In the genomic region with DNA sequence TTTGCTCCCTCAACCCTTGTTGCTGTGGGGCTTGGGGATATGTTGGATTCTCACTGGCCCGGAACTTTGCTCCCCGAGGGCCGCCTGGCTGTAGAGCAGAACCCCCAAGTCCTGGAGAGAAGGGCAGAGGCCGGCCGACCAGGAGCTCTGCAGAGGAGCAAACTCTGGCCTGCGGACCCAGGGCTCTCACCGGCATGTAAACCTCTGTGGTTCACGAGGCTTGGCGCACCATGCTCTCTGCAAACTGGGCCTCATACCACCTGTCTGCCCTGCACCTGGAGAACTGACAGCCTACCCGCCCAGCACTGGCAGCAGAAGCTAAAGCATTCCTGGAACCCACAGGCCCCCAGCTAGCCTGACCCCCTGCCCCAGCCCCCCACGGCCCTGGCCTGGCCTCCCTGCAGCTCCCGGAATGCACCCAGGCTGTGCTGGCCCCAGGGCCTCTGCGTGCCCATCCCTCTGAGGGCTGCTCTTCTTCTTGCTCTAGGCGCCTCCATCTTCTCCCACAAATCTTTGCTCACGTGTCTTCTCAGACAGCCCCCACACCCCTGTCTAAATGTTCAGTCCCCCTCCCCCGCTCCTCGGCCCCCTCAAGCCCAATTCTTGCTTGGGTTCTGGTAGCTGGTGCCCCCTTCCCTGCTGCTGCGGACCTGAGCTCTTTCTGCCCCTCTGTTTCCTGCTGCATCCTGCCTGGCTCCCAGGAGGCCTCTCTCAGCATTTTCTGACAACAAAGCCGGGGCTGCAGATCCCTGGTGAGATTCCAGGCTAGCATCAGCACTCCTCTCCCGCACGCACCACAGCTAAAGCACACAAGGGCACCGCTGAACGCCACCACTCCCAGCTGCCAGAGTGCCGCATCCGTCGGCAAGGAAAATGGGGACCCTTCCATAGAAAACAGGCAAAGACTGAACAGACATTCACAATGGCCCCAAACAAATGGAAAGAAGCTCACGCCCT, we compare ENCODE assay signal across 11 cellular contexts. TPM values are rescaled to one million over a fixed set of nuclear protein-coding genes. Genes with fewer than 3 reads are reported as not detected.
DNase-seq lines count a peak whose midpoint lies in the region; ATAC-seq and TF ChIP-seq lines count a peak whose summit lies in the region.
"Had no signal": no experiment of that assay in that cellular context is flagged by ENCODE, and none has a peak within 500 bp of the region (broad histone marks: within the 10 kb centered on the region; RNA-seq: fewer than 3 reads in every experiment).

No MANE protein-coding gene starts in this region.

- H3K9me3 Mint-ChIP-seq in glutamatergic neuron (ENCODE audit: unreplicated experiment): peaks cover 7% of the 10 kb centered on the region
- no peaks in the 10 kb centered on the region for H3K9me3 Mint-ChIP-seq in stimulated activated naive CD8-positive, alpha-beta T cell treated with anti-CD3 and anti-CD28 coated beads, Interleukin-15, amount 100 ng/mL, for 72 hours

- peak overlapping the region; percentile 95 for H3K27ac Mint-ChIP-seq in glutamatergic neuron (ENCODE audit: unreplicated experiment)
- peak overlapping the region; percentile 40 to 90 for H3K27ac Mint-ChIP-seq in stimulated activated naive CD8-positive, alpha-beta T cell treated with anti-CD3 and anti-CD28 coated beads, Interleukin-15, amount 100 ng/mL, for 72 hours

- H3K27ac ChIP-seq in left ventricle myocardium inferior (replicated peaks) (peak overlapping the region; percentile 93), right atrium auricular region (no peak overlapping the region), dorsolateral prefrontal cortex (peak overlapping the region in 27 of 59 donors; percentile 5 to 95 (median 43))
- H3K27ac ChIP-seq: brain microvascular endothelial cell had no signal

- no peak for ATAC-seq in stimulated activated naive CD8-positive, alpha-beta T cell treated with anti-CD3 and anti-CD28 coated beads, Interleukin-15, amount 100 ng/mL, for 72 hours
- ATAC-seq in HG03378 (IDR thresholded peaks at IDR 0.05; ENCODE audit: unreplicated experiment): no peak

- peak overlapping the region; percentile 87 for H3K4me3 Mint-ChIP-seq in glutamatergic neuron (ENCODE audit: unreplicated experiment)
- peak overlapping the region; percentile 50 to 74 for H3K4me3 Mint-ChIP-seq in stimulated activated naive CD8-positive, alpha-beta T cell treated with anti-CD3 and anti-CD28 coated beads, Interleukin-15, amount 100 ng/mL, for 72 hours

- no peak for TF ChIP-seq CTCF in left ventricle myocardium inferior (IDR thresholded peaks at IDR 0.05; ENCODE audit: borderline replicate concordance)
- TF ChIP-seq CTCF in right atrium auricular region (IDR thresholded peaks at IDR 0.05): no peak
- no peak for TF ChIP-seq CTCF in glutamatergic neuron (IDR thresholded peaks at IDR 0.05; ENCODE audit: partially characterized antibody, unreplicated experiment)
- TF ChIP-seq CTCF in dorsolateral prefrontal cortex (IDR thresholded peaks at IDR 0.05 in 54 of 56, conservative IDR thresholded peaks at IDR 0.05 in 2 of 56; ENCODE audit: low read depth in 1 of 56, partially characterized antibody in 56 of 56): no peak

- peak overlapping the region; percentile 84 for H3K4me3 ChIP-seq in left ventricle myocardium inferior
- H3K4me3 ChIP-seq in right atrium auricular region: peak overlapping the region in 1 of 2 donors; percentile 74
- peak overlapping the region in 17 of 59 donors; percentile 63 to 95 (median 83) for H3K4me3 ChIP-seq in dorsolateral prefrontal cortex

- no peaks in the 10 kb centered on the region for H3K9me3 ChIP-seq in left ventricle myocardium inferior (replicated peaks)
- H3K9me3 ChIP-seq in right atrium auricular region: no peaks in the 10 kb centered on the region
- H3K9me3 ChIP-seq: thoracic aorta had no signal

- peaks cover 28% of the 10 kb centered on the region for H3K4me1 Mint-ChIP-seq in glutamatergic neuron (ENCODE audit: low read depth, unreplicated experiment)
- H3K4me1 Mint-ChIP-seq in stimulated activated naive CD8-positive, alpha-beta T cell treated with anti-CD3 and anti-CD28 coated beads, Interleukin-15, amount 100 ng/mL, for 72 hours: peaks cover 43% of the 10 kb centered on the region

- no peak for DNase-seq in left ventricle myocardium inferior
- DNase-seq in right atrium auricular region (ENCODE audit: low spot score): no peak
- DNase-seq in NCI-H345 treated with DMSO at 0.1 percent for 48 hours (lab: John Stamatoyannopoulos, UW; ENCODE audit: unreplicated experiment): peak; percentile 90
- DNase-seq in glutamatergic neuron: peak; percentile 72
- DNase-seq in stimulated activated naive CD8-positive, alpha-beta T cell treated with anti-CD3 and anti-CD28 coated beads, Interleukin-15, amount 100 ng/mL, for 72 hours: no peak
- DNase-seq in dorsolateral prefrontal cortex: no peak
- DNase-seq in stimulated activated CD4-positive, alpha-beta T cell treated with anti-CD3 and anti-CD28 coated beads, Interleukin-2, amount 100 ng/mL, for 48 hours: no peak
- DNase-seq: brain microvascular endothelial cell, NCI-H524 treated with DMSO at 0.1 percent for 48 hours had no signal

- no peaks in the 10 kb centered on the region for H3K36me3 Mint-ChIP-seq in glutamatergic neuron (ENCODE audit: unreplicated experiment)

- intact Hi-C loops in left ventricle myocardium inferior (cut with micrococcal nuclease) (no loop called here), dorsolateral prefrontal cortex (cut with DNase I) (loop anchor here in 1 of 2 donors (2.0 kb wide), 1 partner anchor 20 kb away; no protein-coding TSS in a partner anchor)

- H3K27me3 ChIP-seq in left ventricle myocardium inferior (ENCODE audit: low read depth): peaks cover 7% of the 10 kb centered on the region
- no peaks in the 10 kb centered on the region for H3K27me3 ChIP-seq in right atrium auricular region
- H3K27me3 ChIP-seq in dorsolateral prefrontal cortex: no peaks in the 10 kb centered on the region
- H3K27me3 ChIP-seq: brain microvascular endothelial cell had no signal

- H3K36me3 ChIP-seq in left ventricle myocardium inferior (no peaks in the 10 kb centered on the region), right atrium auricular region (no peaks in the 10 kb centered on the region)
- H3K36me3 ChIP-seq: brain microvascular endothelial cell, thoracic aorta had no signal

- peaks cover 5% of the 10 kb centered on the region for H3K27me3 Mint-ChIP-seq in glutamatergic neuron (ENCODE audit: unreplicated experiment)
- peaks cover 37% of the 10 kb centered on the region for H3K27me3 Mint-ChIP-seq in stimulated activated naive CD8-positive, alpha-beta T cell treated with anti-CD3 and anti-CD28 coated beads, Interleukin-15, amount 100 ng/mL, for 72 hours

- H3K4me1 ChIP-seq in left ventricle myocardium inferior: peaks cover 34% of the 10 kb centered on the region
- H3K4me1 ChIP-seq in right atrium auricular region: peaks cover 0 to 34% of the 10 kb centered on the region in 2 donors

RNA-seq across cellular contexts. Expression of a gene that starts 23.3 kb away (rescaled TPM):
- total RNA-seq in left ventricle myocardium inferior (342 TPM), right atrium auricular region (1,000 to 10,000 TPM; 1,076 to 1,610 TPM), glutamatergic neuron (ENCODE audit: unreplicated experiment) (5,342 TPM), dorsolateral prefrontal cortex (1,000 to 10,000 TPM in 85 of 120 experiments, 100 to 1,000 TPM in 35; 558 to 1,589 (median 1,117) TPM)

RNA-seq across cellular contexts. Expression of a gene that starts 38.9 kb away (rescaled TPM):
- total RNA-seq in left ventricle myocardium inferior (0.38 TPM), right atrium auricular region (under 1 TPM; 0.63 to 0.74 TPM), glutamatergic neuron (ENCODE audit: unreplicated experiment) (6.1 TPM), dorsolateral prefrontal cortex (1 to 10 TPM in 111 of 120 experiments, under 1 TPM in 9; 0.52 to 5.1 (median 2.0) TPM)

Comparison
In these comparisons a context has a peak if more than half of its experiments do, and no peak if none do; other contexts are left out.
1. DNase-seq: peak in NCI-H345 treated with DMSO at 0.1 percent for 48 hours (single experiment) and glutamatergic neuron (single experiment); none in left ventricle myocardium inferior (single experiment), right atrium auricular region (single experiment), stimulated activated naive CD8-positive, alpha-beta T cell treated with anti-CD3 and anti-CD28 coated beads, Interleukin-15, amount 100 ng/mL, for 72 hours (0 of 2), dorsolateral prefrontal cortex (0 of 10) and stimulated activated CD4-positive, alpha-beta T cell treated with anti-CD3 and anti-CD28 coated beads, Interleukin-2, amount 100 ng/mL, for 48 hours (0 of 2).